In genomic region chr18:70464343-70465114, GRCh38 we compare ENCODE assay signal across 8 cellular contexts.
DNase-seq lines count a peak whose midpoint lies in the region; ATAC-seq, FAIRE-seq and TF ChIP-seq lines count a peak whose summit lies in the region.

No MANE protein-coding gene starts in this region.

- FAIRE-seq in bronchial epithelial cell (lab: Jason Lieb, UNC), result no peak

- no peak overlapping the region for H3K9ac ChIP-seq in iPS-18a (ENCODE audit: low read length)

- peak; percentile 24 for DNase-seq in GM10248 (ENCODE audit: extremely low spot score)
- DNase-seq in MV-4-11 (lab: John Stamatoyannopoulos, UW), result peak; percentile 72
- DNase-seq in SW480 (ENCODE audit: low spot score), result peak; percentile 43
- peak; percentile 46 for DNase-seq in bronchial epithelial cell (ENCODE audit: low read depth)
- DNase-seq in retinal pigment epithelial cell (ENCODE audit: low read depth), result peak; percentile 29

- H3K9me3 ChIP-seq in iPS-18a (ENCODE audit: control insufficient read depth, low read depth, low read length), result no peaks in the 10 kb centered on the region

- POLR2A ChIA-PET in GM10248 (lab: Yijun Ruan, JAX), result no interaction called here

- H3K4me3 ChIP-seq in bronchial epithelial cell (ENCODE audit: low read depth, low read length) (peak overlapping the region; percentile 18), iPS-18a (ENCODE audit: low read length) (peak overlapping the region; percentile 39), retinal pigment epithelial cell (ENCODE audit: low read length) (peak overlapping the region; percentile 30)

- TF ChIP-seq CTCF in GM10248 (IDR thresholded peaks at IDR 0.05; ENCODE audit: control extremely low read depth, extremely low read depth, low read depth, missing control alignments) (peak; percentile 15), bronchial epithelial cell (IDR thresholded peaks at IDR 0.05; ENCODE audit: insufficient read depth, low read length, severe bottlenecking) (peak; percentile 48), retinal pigment epithelial cell (conservative IDR thresholded peaks at IDR 0.05; ENCODE audit: low read depth, low read length) (peak; percentile 53)

- no peaks in the 10 kb centered on the region for H3K4me1 ChIP-seq in iPS-18a (ENCODE audit: control insufficient read depth, low read depth, low read length)

- ATAC-seq in GM21717 (IDR thresholded peaks at IDR 0.05; ENCODE audit: unreplicated experiment), result no peak
- no peak for ATAC-seq in HG02852 (IDR thresholded peaks at IDR 0.05; ENCODE audit: unreplicated experiment)

- H3K36me3 ChIP-seq in bronchial epithelial cell (ENCODE audit: control insufficient read depth, insufficient read depth, low read length) (no peaks in the 10 kb centered on the region), iPS-18a (ENCODE audit: control insufficient read depth, low read depth, low read length) (no peaks in the 10 kb centered on the region)

- no peak overlapping the region for H3K27ac ChIP-seq in iPS-18a (ENCODE audit: low read length)

- H3K27me3 ChIP-seq in bronchial epithelial cell (ENCODE audit: control insufficient read depth, insufficient read depth, low read length) (no peaks in the 10 kb centered on the region), iPS-18a (ENCODE audit: control insufficient read depth, insufficient read depth, low read length) (peaks cover 6% of the 10 kb centered on the region)

- CTCF ChIA-PET in GM10248 (lab: Yijun Ruan, JAX), result interaction anchor here (1.5 to 2.5 kb wide), 2 partner anchors 12 to 32 kb away, joined by 3 to 5 read pairs; no protein-coding TSS in a partner anchor
